In the genomic region with DNA sequence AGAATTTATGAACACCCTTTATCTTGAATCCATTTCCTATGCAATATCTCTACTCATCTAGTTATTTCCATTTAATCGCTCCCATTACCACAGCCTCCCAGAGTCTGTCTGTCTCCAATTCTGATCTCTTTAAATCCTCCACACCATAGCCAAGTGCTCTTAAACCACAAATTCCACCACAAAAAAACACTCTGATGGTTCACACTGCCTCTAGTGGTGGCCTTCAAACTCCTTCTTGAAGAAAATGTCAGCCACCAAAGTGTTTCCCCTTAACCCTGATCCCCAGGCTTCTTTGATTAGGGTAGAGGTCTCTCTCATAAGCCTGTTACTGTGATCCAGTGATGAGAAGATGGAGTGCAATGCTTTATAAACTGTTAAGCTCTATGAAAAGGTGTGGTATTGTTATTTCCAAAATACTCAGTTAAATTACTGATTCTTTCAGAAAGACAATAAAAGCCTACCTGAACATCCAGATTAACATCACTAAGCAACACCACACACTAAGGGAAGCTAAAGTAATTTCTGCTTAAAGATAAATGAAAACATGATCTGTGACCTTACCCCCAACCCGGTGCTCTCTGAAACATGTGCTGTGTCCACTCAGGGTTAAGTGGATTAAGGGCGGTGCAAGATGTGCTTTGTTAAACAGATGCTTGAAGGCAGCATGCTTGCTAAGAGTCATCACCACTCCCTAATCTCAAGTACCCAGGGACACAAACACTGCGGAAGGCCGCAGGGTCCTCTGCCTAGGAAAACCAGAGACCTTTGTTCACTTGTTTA, we compare ENCODE assay signal across 11 cellular contexts. TPM values are rescaled to one million over a fixed set of nuclear protein-coding genes. Genes with fewer than 3 reads are reported as not detected.
DNase-seq lines count a peak whose midpoint lies in the region; ATAC-seq, FAIRE-seq and TF ChIP-seq lines count a peak whose summit lies in the region.
"Not testable (repeated sequence)": the region's sequence is repeated elsewhere in the genome, so short reads cannot be mapped to it uniquely, and the experiment has no call there.
"Had no signal": no experiment of that assay in that cellular context is flagged by ENCODE, and none has a peak within 500 bp of the region (broad histone marks: within the 10 kb centered on the region; RNA-seq: fewer than 3 reads in every experiment).

No MANE protein-coding gene starts in this region.

- DNase-seq in CD8-positive, alpha-beta T cell; GM20000 (ENCODE audit: low spot score); activated T-cell treated with anti-CD3 and anti-CD28 coated beads, Interleukin-2, amount 50 U/mL, for 72 hours; epithelial cell of proximal tubule (ENCODE audit: low read depth); kidney epithelial cell (ENCODE audit: low read depth); stimulated activated naive B cell treated with anti-CD40 and anti-IgM and Interleukin-4, amounts not matched to agents 10 μg/mL and 1 μg/mL and 100 μg/mL, for 72 hours: not testable (repeated sequence)
- DNase-seq in LHCN-M2 (ENCODE audit: low read depth) (peak; percentile 75), RCC 7860 (ENCODE audit: low spot score) (peak; percentile 23)

- not testable (repeated sequence) for H3K4me3 ChIP-seq in CD8-positive, alpha-beta T cell (ENCODE audit: low read depth, low read length); epithelial cell of proximal tubule (ENCODE audit: low read depth, low read length); kidney epithelial cell (ENCODE audit: low read depth, low read length)

- not testable (repeated sequence) for H3K27me3 Mint-ChIP-seq in CD8-positive, alpha-beta T cell (ENCODE audit: low read depth); activated T-cell treated with anti-CD3 and anti-CD28 coated beads, Interleukin-2, amount 50 U/mL, for 72 hours (ENCODE audit: low read depth); stimulated activated naive B cell treated with anti-CD40 and anti-IgM and Interleukin-4, amounts not matched to agents 10 μg/mL and 1 μg/mL and 100 μg/mL, for 72 hours

- H3K9me3 ChIP-seq in CD8-positive, alpha-beta T cell (ENCODE audit: low read length) = not testable (repeated sequence)

- CTCF ChIA-PET in CD8-positive, alpha-beta T cell (lab: Charles Lee) = interaction anchor here (1.5 kb wide), 1 partner anchor 9 kb away, joined by 4 read pairs; no protein-coding TSS in a partner anchor

- POLR2A ChIA-PET in CD8-positive, alpha-beta T cell (lab: Charles Lee) = not testable (repeated sequence)

- TF ChIP-seq CTCF in CD8-positive, alpha-beta T cell (IDR thresholded peaks at IDR 0.05) = peak; percentile 39
- peak; percentile 25 for TF ChIP-seq CTCF in GM20000 (IDR thresholded peaks at IDR 0.05; ENCODE audit: extremely low read depth, missing control alignments)
- TF ChIP-seq CTCF in epithelial cell of proximal tubule (conservative IDR thresholded peaks at IDR 0.05; ENCODE audit: low read depth, low read length) = peak; percentile 82
- peak; percentile 57 for TF ChIP-seq CTCF in kidney epithelial cell (IDR thresholded peaks at IDR 0.05; ENCODE audit: insufficient read depth, low read length, poor library complexity, severe bottlenecking)

- not testable (repeated sequence) for H3K36me3 ChIP-seq in CD8-positive, alpha-beta T cell (ENCODE audit: insufficient read depth, low read length); kidney epithelial cell (ENCODE audit: control insufficient read depth, insufficient read depth, low read length)

- peaks cover 13% of the 10 kb centered on the region for H3K4me1 Mint-ChIP-seq in CD8-positive, alpha-beta T cell (ENCODE audit: low read depth)
- not testable (repeated sequence) for H3K4me1 Mint-ChIP-seq in activated T-cell treated with anti-CD3 and anti-CD28 coated beads, Interleukin-2, amount 50 U/mL, for 72 hours (ENCODE audit: low read depth); stimulated activated naive B cell treated with anti-CD40 and anti-IgM and Interleukin-4, amounts not matched to agents 10 μg/mL and 1 μg/mL and 100 μg/mL, for 72 hours

- H3K4me1 ChIP-seq in CD8-positive, alpha-beta T cell (ENCODE audit: insufficient read depth, low read length) = not testable (repeated sequence)

- FAIRE-seq in RCC 7860 (lab: Jason Lieb, UNC) = not testable (repeated sequence)

- peak; percentile 49 for ATAC-seq in CD8-positive, alpha-beta T cell
- peak; percentile 37 to 39 for ATAC-seq in activated T-cell treated with anti-CD3 and anti-CD28 coated beads, Interleukin-2, amount 50 U/mL, for 72 hours (replicated peaks in 1 of 2)
- peak; percentile 33 to 54 for ATAC-seq in stimulated activated naive B cell treated with anti-CD40 and anti-IgM and Interleukin-4, amounts not matched to agents 10 μg/mL and 1 μg/mL and 100 μg/mL, for 72 hours (replicated peaks)

- H3K27me3 ChIP-seq in CD8-positive, alpha-beta T cell (ENCODE audit: insufficient read depth, low read length); kidney epithelial cell (ENCODE audit: control insufficient read depth, insufficient read depth, low read length): not testable (repeated sequence)

- H3K27ac Mint-ChIP-seq in CD8-positive, alpha-beta T cell; activated T-cell treated with anti-CD3 and anti-CD28 coated beads, Interleukin-2, amount 50 U/mL, for 72 hours; stimulated activated naive B cell treated with anti-CD40 and anti-IgM and Interleukin-4, amounts not matched to agents 10 μg/mL and 1 μg/mL and 100 μg/mL, for 72 hours: not testable (repeated sequence)

- intact Hi-C loops in CD8-positive, alpha-beta T cell (cut with DNase I, micrococcal nuclease) = loop anchor here in 1 of 2 experiments (10.0 kb wide), 1 partner anchor 93 kb away; no protein-coding TSS in a partner anchor

- not testable (repeated sequence) for H3K4me3 Mint-ChIP-seq in CD8-positive, alpha-beta T cell; activated T-cell treated with anti-CD3 and anti-CD28 coated beads, Interleukin-2, amount 50 U/mL, for 72 hours; stimulated activated naive B cell treated with anti-CD40 and anti-IgM and Interleukin-4, amounts not matched to agents 10 μg/mL and 1 μg/mL and 100 μg/mL, for 72 hours

- not testable (repeated sequence) for H3K9me3 Mint-ChIP-seq in CD8-positive, alpha-beta T cell; activated T-cell treated with anti-CD3 and anti-CD28 coated beads, Interleukin-2, amount 50 U/mL, for 72 hours; stimulated activated naive B cell treated with anti-CD40 and anti-IgM and Interleukin-4, amounts not matched to agents 10 μg/mL and 1 μg/mL and 100 μg/mL, for 72 hours

- not testable (repeated sequence) for H3K27ac ChIP-seq in CD8-positive, alpha-beta T cell (ENCODE audit: low read depth, low read length)

- peaks cover 54% of the 10 kb centered on the region for H3K36me3 Mint-ChIP-seq in CD8-positive, alpha-beta T cell
- not testable (repeated sequence) for H3K36me3 Mint-ChIP-seq in activated T-cell treated with anti-CD3 and anti-CD28 coated beads, Interleukin-2, amount 50 U/mL, for 72 hours (ENCODE audit: insufficient read depth in 2 of 2)
- peaks cover 31 to 48% of the 10 kb centered on the region in 2 donors for H3K36me3 Mint-ChIP-seq in stimulated activated naive B cell treated with anti-CD40 and anti-IgM and Interleukin-4, amounts not matched to agents 10 μg/mL and 1 μg/mL and 100 μg/mL, for 72 hours

RNA-seq across cellular contexts. Expression of gene CLDN20, which starts 4.5 kb away (rescaled TPM):
- total RNA-seq in CD8-positive, alpha-beta T cell = not detected
- total RNA-seq in LHCN-M2 (2014; rRNA removed) (not detected in 2 replicates), epithelial cell of proximal tubule (not detected in 2 replicates), kidney epithelial cell (not detected in 2 replicates)
- 0.29 TPM for polyA plus RNA-seq in LHCN-M2 (2012)
- not detected for total RNA-seq in activated T-cell treated with anti-CD3 and anti-CD28 coated beads, Interleukin-2, amount 50 U/mL, for 72 hours
- total RNA-seq: activated CD8-positive, alpha-beta memory T cell treated with anti-CD3 and anti-CD28 coated beads for 36 hours; cardiac septum; right cardiac atrium had no signal
- polyA plus RNA-seq: right cardiac atrium had no signal

RNA-seq across cellular contexts. Expression of gene TFB1M, which starts 46.0 kb away (rescaled TPM):
- total RNA-seq in CD8-positive, alpha-beta T cell = 1 to 10 TPM; 6.3 to 7.9 TPM
- total RNA-seq in LHCN-M2 (2014; rRNA removed) = 21.2 and 21.7 TPM in 2 replicates
- polyA plus RNA-seq in LHCN-M2 (2012) = 14.2 TPM
- total RNA-seq in activated T-cell treated with anti-CD3 and anti-CD28 coated beads, Interleukin-2, amount 50 U/mL, for 72 hours = 10 to 100 TPM; 37.0 to 41.3 TPM
- total RNA-seq in epithelial cell of proximal tubule = 19.3 and 27.5 TPM in 2 replicates
- total RNA-seq in kidney epithelial cell = 20.5 and 24.4 TPM in 2 replicates

Comparison
In these comparisons a context has a peak if more than half of its experiments do, and no peak if none do; other contexts are left out.
1. CTCF ChIP-seq: peak in every context shown above with its lines; median percentile 82 in epithelial cell of proximal tubule; 57 in kidney epithelial cell; 39 in CD8-positive, alpha-beta T cell; 25 in GM20000.